Comparison of ENCODE assay signal across 26 cellular contexts in genomic region chr15:88541709-88542341, GRCh38. TPM values are rescaled to one million over a fixed set of nuclear protein-coding genes. Genes with fewer than 3 reads are reported as not detected.
DNase-seq lines count a peak whose midpoint lies in the region; ATAC-seq and TF ChIP-seq lines count a peak whose summit lies in the region.
"Had no signal": no experiment of that assay in that cellular context is flagged by ENCODE, and none has a peak within 500 bp of the region (broad histone marks: within the 10 kb centered on the region; RNA-seq: fewer than 3 reads in every experiment).

No MANE protein-coding gene starts in this region.

- no peak for ATAC-seq in gastrocnemius medialis
- no peak for ATAC-seq in GM18858 (IDR thresholded peaks at IDR 0.05; ENCODE audit: unreplicated experiment)
- ATAC-seq: activated naive CD8-positive, alpha-beta T cell treated with anti-CD3 and anti-CD28 coated beads, Interleukin-2, amount 50 U/mL, for 24 hours; natural killer cell treated with Interleukin-12 subunit alpha and Interleukin-12 subunit beta and Interleukin-15 and Interleukin-18, amount 100 ng/mL, for 72 hours had no signal

- peak overlapping the region; percentile 32 for H3K9ac ChIP-seq in ES-I3 (ENCODE audit: low read depth, low read length)
- peak overlapping the region; percentile 21 for H3K9ac ChIP-seq in mesendoderm (ENCODE audit: low read length)

- intact Hi-C loops in gastrocnemius medialis (cut with DNase I; ENCODE audit: low total_unique reads): no loop called here
- intact Hi-C loops in activated T-helper 2 cell treated with anti-CD3 and anti-CD28 coated beads, Interferon-gamma antibody, Interleukin-2, Interleukin-4, amounts not matched to agents 10 μg/mL and 5 μg/mL and 100 μg/mL, durations not matched to agents 14 hours and 24 hours and 36 hours (cut with micrococcal nuclease): loop anchor here (10.0 kb wide), 1 partner anchor 353 kb away; the partner anchor contains the start of gene HAPLN3

- peak overlapping the region; percentile 76 for H2BK120ac ChIP-seq in mesendoderm (ENCODE audit: low read depth, low read length)

- no peak overlapping the region for H4K8ac ChIP-seq in mesendoderm (ENCODE audit: low read depth, low read length)

- H3K9me3 ChIP-seq in ES-I3 (ENCODE audit: control insufficient read depth, insufficient read depth, low read length) (no peaks in the 10 kb centered on the region), WERI-Rb-1 (ENCODE audit: severe bottlenecking) (no peaks in the 10 kb centered on the region), gastrocnemius medialis (no peaks in the 10 kb centered on the region)
- H3K9me3 ChIP-seq: SJSA1, suprapubic skin had no signal

- H3K4me2 ChIP-seq in mesendoderm (ENCODE audit: low read length): no peak overlapping the region
- H3K4me2 ChIP-seq: PC-9 had no signal

- H3K79me2 ChIP-seq in mesendoderm (ENCODE audit: control insufficient read depth, insufficient read depth, low read length): no peaks in the 10 kb centered on the region

- H3K79me1 ChIP-seq in mesendoderm (ENCODE audit: low read length): no peaks in the 10 kb centered on the region

- H3K9me3 Mint-ChIP-seq in activated T-helper 2 cell treated with anti-CD3 and anti-CD28 coated beads, Interferon-gamma antibody, Interleukin-2, Interleukin-4, amounts not matched to agents 10 μg/mL and 5 μg/mL and 100 μg/mL, durations not matched to agents 14 hours and 24 hours and 36 hours: peaks cover 2% of the 10 kb centered on the region
- H3K9me3 Mint-ChIP-seq: memory B cell; natural killer cell treated with Interleukin-12 subunit alpha and Interleukin-12 subunit beta and Interleukin-15 and Interleukin-18, amount 100 ng/mL, for 72 hours had no signal

- no CpG with 5 or more reads among the region's 16 CpGs for WGBS in mesendoderm (ENCODE audit: extremely low coverage, insufficient coverage, low lambda C conversion rate)

- peak overlapping the region; percentile 1 for H3K18ac ChIP-seq in mesendoderm (ENCODE audit: low read length)

- DNase-seq in WERI-Rb-1 (no peak), mesendoderm (no peak), gastrocnemius medialis (no peak), D341Med (ENCODE audit: low spot score) (no peak), NCI-H446 (lab: John Stamatoyannopoulos, UW) (no peak)
- DNase-seq in activated T-helper 2 cell treated with anti-CD3 and anti-CD28 coated beads, Interferon-gamma antibody, Interleukin-2, Interleukin-4, amounts not matched to agents 10 μg/mL and 5 μg/mL and 100 μg/mL, durations not matched to agents 14 hours and 24 hours and 36 hours (ENCODE audit: low spot score): no peak
- DNase-seq: activated CD4-positive, alpha-beta T cell treated with anti-CD3 and anti-CD28 coated beads, Interleukin-2, amount 10 ng/mL, durations not matched to agents 7 days and 5 days; activated effector memory CD4-positive, alpha-beta T cell treated with Interleukin-2 at 50 U/mL for 16 hours; activated naive CD8-positive, alpha-beta T cell treated with anti-CD3 and anti-CD28 coated beads, Interleukin-2, amount 50 U/mL, for 24 hours; CD4-positive, alpha-beta memory T cell; cortex of kidney; DMS79; hippocampal formation; Kasumi-1; kidney; NCI-H1048; NCI-H1930; NCI-H2227 treated with DMSO at 0.1 percent for 48 hours; PC-9 had no signal

- H3K27me3 Mint-ChIP-seq in activated T-helper 2 cell treated with anti-CD3 and anti-CD28 coated beads, Interferon-gamma antibody, Interleukin-2, Interleukin-4, amounts not matched to agents 10 μg/mL and 5 μg/mL and 100 μg/mL, durations not matched to agents 14 hours and 24 hours and 36 hours (ENCODE audit: low read depth): no peaks in the 10 kb centered on the region
- H3K27me3 Mint-ChIP-seq: activated CD4-positive, alpha-beta T cell treated with anti-CD3 and anti-CD28 coated beads, Interleukin-2, amount 10 ng/mL, durations not matched to agents 7 days and 5 days; activated naive CD8-positive, alpha-beta T cell treated with anti-CD3 and anti-CD28 coated beads, Interleukin-2, amount 50 U/mL, for 24 hours; CD4-positive, alpha-beta memory T cell; memory B cell; natural killer cell treated with Interleukin-12 subunit alpha and Interleukin-12 subunit beta and Interleukin-15 and Interleukin-18, amount 100 ng/mL, for 72 hours had no signal

- peak overlapping the region; percentile 79 for H3K56ac ChIP-seq in mesendoderm (ENCODE audit: low read length)

- H3K4me3 ChIP-seq in WERI-Rb-1 (ENCODE audit: low read depth, low read length) (no peak overlapping the region), mesendoderm (ENCODE audit: low read length) (no peak overlapping the region), gastrocnemius medialis (peak overlapping the region in 1 of 4 donors; percentile 9)
- H3K4me3 ChIP-seq: PC-9, SJSA1, suprapubic skin had no signal

- H3K36me3 Mint-ChIP-seq in activated T-helper 2 cell treated with anti-CD3 and anti-CD28 coated beads, Interferon-gamma antibody, Interleukin-2, Interleukin-4, amounts not matched to agents 10 μg/mL and 5 μg/mL and 100 μg/mL, durations not matched to agents 14 hours and 24 hours and 36 hours (ENCODE audit: low read depth): no peaks in the 10 kb centered on the region
- H3K36me3 Mint-ChIP-seq: natural killer cell treated with Interleukin-12 subunit alpha and Interleukin-12 subunit beta and Interleukin-15 and Interleukin-18, amount 100 ng/mL, for 72 hours had no signal

- H4K5ac ChIP-seq in mesendoderm (ENCODE audit: low read length): peak overlapping the region; percentile 47

- TF ChIP-seq CTCF in WERI-Rb-1 (IDR thresholded peaks at IDR 0.05; ENCODE audit: low read depth, low read length): no peak
- no peak for TF ChIP-seq CTCF in gastrocnemius medialis (IDR thresholded peaks at IDR 0.05 in 4 of 5, conservative IDR thresholded peaks at IDR 0.05 in 1 of 5)

- H3K4me1 ChIP-seq in ES-I3 (ENCODE audit: insufficient read depth, low read length) (peaks cover 62% of the 10 kb centered on the region), mesendoderm (ENCODE audit: control insufficient read depth, low read depth, low read length) (peaks cover 15% of the 10 kb centered on the region), gastrocnemius medialis (peaks cover 24 to 29% of the 10 kb centered on the region in 2 donors)
- H3K4me1 ChIP-seq: SJSA1, suprapubic skin had no signal

- H3K36me3 ChIP-seq in ES-I3 (ENCODE audit: insufficient read depth, low read length): no peaks in the 10 kb centered on the region
- peaks cover under 1% of the 10 kb centered on the region; the same call in 1 of the 2 replicates for H3K36me3 ChIP-seq in WERI-Rb-1
- no peaks in the 10 kb centered on the region for H3K36me3 ChIP-seq in mesendoderm (ENCODE audit: control insufficient read depth, insufficient read depth, low read length)
- H3K36me3 ChIP-seq in gastrocnemius medialis: no peaks in the 10 kb centered on the region
- H3K36me3 ChIP-seq: SJSA1, suprapubic skin had no signal

- no peak overlapping the region for H3K27ac Mint-ChIP-seq in activated T-helper 2 cell treated with anti-CD3 and anti-CD28 coated beads, Interferon-gamma antibody, Interleukin-2, Interleukin-4, amounts not matched to agents 10 μg/mL and 5 μg/mL and 100 μg/mL, durations not matched to agents 14 hours and 24 hours and 36 hours
- H3K27ac Mint-ChIP-seq: activated CD4-positive, alpha-beta T cell treated with anti-CD3 and anti-CD28 coated beads, Interleukin-2, amount 10 ng/mL, durations not matched to agents 7 days and 5 days; activated naive CD8-positive, alpha-beta T cell treated with anti-CD3 and anti-CD28 coated beads, Interleukin-2, amount 50 U/mL, for 24 hours; memory B cell; natural killer cell treated with Interleukin-12 subunit alpha and Interleukin-12 subunit beta and Interleukin-15 and Interleukin-18, amount 100 ng/mL, for 72 hours; T-helper 1 cell treated with Interleukin-12 subunit alpha and Interleukin-12 subunit beta and Interleukin-4 antibody, amounts not matched to agents 30 μg/mL and 1 μg/mL, for 36 hours had no signal

- in situ Hi-C loops in gastrocnemius medialis (cut with MboI; ENCODE audit: low sequenced_read_pairs in 4 of 4): no loop called here

- H2AK5ac ChIP-seq in mesendoderm (ENCODE audit: low read length): peak overlapping the region; percentile 20

- H3K27ac ChIP-seq in WERI-Rb-1 (peak overlapping the region; percentile 71), mesendoderm (ENCODE audit: low read depth, low read length) (peak overlapping the region; percentile 26), gastrocnemius medialis (peak overlapping the region in 3 of 4 donors; percentile 60 to 74 (median 64))
- H3K27ac ChIP-seq: PC-9, SJSA1, suprapubic skin had no signal

- H3K27me3 ChIP-seq in WERI-Rb-1 (ENCODE audit: insufficient read depth, low read depth, severe bottlenecking): no peaks in the 10 kb centered on the region
- H3K27me3 ChIP-seq in mesendoderm (ENCODE audit: insufficient read depth, low read length, poor library complexity): no peaks in the 10 kb centered on the region
- H3K27me3 ChIP-seq in gastrocnemius medialis: no peaks in the 10 kb centered on the region
- H3K27me3 ChIP-seq: SJSA1, suprapubic skin had no signal

- peak overlapping the region; percentile 97 for H2BK5ac ChIP-seq in mesendoderm (ENCODE audit: low read length)

- H3K4ac ChIP-seq in mesendoderm (ENCODE audit: low read depth, low read length): peak overlapping the region; percentile 21

- H2BK15ac ChIP-seq in mesendoderm (replicated peaks; ENCODE audit: low read depth): no peak overlapping the region

- H3K23ac ChIP-seq in mesendoderm (ENCODE audit: low read length): no peak overlapping the region

- TF ChIP-seq POLR2A in gastrocnemius medialis (IDR thresholded peaks at IDR 0.05): no peak

- no peak overlapping the region for H3K4me3 Mint-ChIP-seq in activated T-helper 2 cell treated with anti-CD3 and anti-CD28 coated beads, Interferon-gamma antibody, Interleukin-2, Interleukin-4, amounts not matched to agents 10 μg/mL and 5 μg/mL and 100 μg/mL, durations not matched to agents 14 hours and 24 hours and 36 hours (ENCODE audit: low read depth)
- H3K4me3 Mint-ChIP-seq: activated CD4-positive, alpha-beta T cell treated with anti-CD3 and anti-CD28 coated beads, Interleukin-2, amount 10 ng/mL, durations not matched to agents 7 days and 5 days; activated naive CD8-positive, alpha-beta T cell treated with anti-CD3 and anti-CD28 coated beads, Interleukin-2, amount 50 U/mL, for 24 hours; CD4-positive, alpha-beta memory T cell; memory B cell; natural killer cell treated with Interleukin-12 subunit alpha and Interleukin-12 subunit beta and Interleukin-15 and Interleukin-18, amount 100 ng/mL, for 72 hours; T-helper 1 cell treated with Interleukin-12 subunit alpha and Interleukin-12 subunit beta and Interleukin-4 antibody, amounts not matched to agents 30 μg/mL and 1 μg/mL, for 36 hours had no signal

- peaks cover 7% of the 10 kb centered on the region for H3K4me1 Mint-ChIP-seq in activated T-helper 2 cell treated with anti-CD3 and anti-CD28 coated beads, Interferon-gamma antibody, Interleukin-2, Interleukin-4, amounts not matched to agents 10 μg/mL and 5 μg/mL and 100 μg/mL, durations not matched to agents 14 hours and 24 hours and 36 hours (ENCODE audit: low read depth)

RNA-seq across cellular contexts. Expression of gene DET1, which starts 4.7 kb away (rescaled TPM):
- 3.2 TPM for polyA plus RNA-seq in mesendoderm (2013, experiment 1 of 2)
- polyA plus RNA-seq in mesendoderm (2013, experiment 2 of 2): 3.0 TPM
- 1 to 10 TPM; 4.1 to 8.4 (median 6.4) TPM for total RNA-seq in gastrocnemius medialis
- 1.5 and 2.6 TPM in 2 replicates for total RNA-seq in activated T-helper 2 cell treated with anti-CD3 and anti-CD28 coated beads, Interferon-gamma antibody, Interleukin-2, Interleukin-4, amounts not matched to agents 10 μg/mL and 5 μg/mL and 100 μg/mL, durations not matched to agents 14 hours and 24 hours and 36 hours
